Comparison of ENCODE assay signal across 8 cellular contexts in the genomic region with DNA sequence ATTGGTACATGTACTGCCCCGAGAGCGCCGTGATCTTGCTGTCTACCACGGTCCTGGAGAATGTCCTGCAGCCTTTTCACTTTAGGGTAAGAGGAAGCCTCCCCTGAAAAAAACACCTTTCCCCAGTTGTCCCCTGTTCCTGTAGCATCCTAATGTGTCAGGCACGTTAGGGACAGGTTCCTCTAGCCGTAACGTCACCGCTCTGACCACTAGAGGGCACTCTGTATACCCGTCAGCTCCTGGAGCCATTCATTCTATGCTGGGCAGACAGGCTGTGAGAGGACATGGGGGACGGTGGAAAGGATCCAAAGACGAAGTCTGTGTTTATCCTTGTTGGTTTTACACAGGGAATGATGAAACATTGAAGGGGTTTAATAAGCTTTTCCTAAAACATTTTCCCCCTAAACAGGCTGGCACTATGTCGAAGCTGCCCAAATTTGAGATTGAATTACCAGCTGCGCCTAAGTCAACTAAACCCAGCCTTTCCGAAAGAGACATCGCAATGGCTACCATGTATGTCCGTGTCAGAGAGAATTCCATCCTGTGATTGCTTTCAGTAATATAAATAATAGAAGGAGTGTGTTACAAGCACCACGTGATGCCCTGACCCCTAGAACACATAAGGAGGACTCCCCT. TPM values are rescaled to one million over a fixed set of nuclear protein-coding genes. Genes with fewer than 3 reads are reported as not detected.
DNase-seq lines count a peak whose midpoint lies in the region; ATAC-seq and TF ChIP-seq lines count a peak whose summit lies in the region.

No MANE protein-coding gene starts in this region.

- no peaks in the 10 kb centered on the region for H3K27me3 ChIP-seq in PC-9 (ENCODE audit: insufficient read depth, low read depth)

- BruUV-seq in PC-9 (replicated peaks; lab: Mats Ljungman, UMichigan) = no TSS peak

- H3K4me1 ChIP-seq in PC-9 (replicated peaks; ENCODE audit: insufficient read depth) = no peaks in the 10 kb centered on the region

- 0 out of 2 replicates have a peak, but pooled peaks cover 4% of the 10 kb centered on the region for H3K36me3 ChIP-seq in PC-9 (ENCODE audit: low read depth)

- H3K4me1 Mint-ChIP-seq in activated T-cell treated with anti-CD3 and anti-CD28 coated beads, Interleukin-2, amount 50 U/mL, for 4 hours (ENCODE audit: low read depth) = peaks cover 21% of the 10 kb centered on the region
- peaks cover 8% of the 10 kb centered on the region for H3K4me1 Mint-ChIP-seq in nephron progenitor cell
- H3K4me1 Mint-ChIP-seq in stimulated activated naive CD8-positive, alpha-beta T cell treated with anti-CD3 and anti-CD28 coated beads, Interleukin-15, amount 100 ng/mL, for 72 hours = peaks cover 25% of the 10 kb centered on the region

- no peak overlapping the region for H3K4me3 Mint-ChIP-seq in activated T-cell treated with anti-CD3 and anti-CD28 coated beads, Interleukin-2, amount 50 U/mL, for 4 hours
- H3K4me3 Mint-ChIP-seq in nephron progenitor cell = no peak overlapping the region
- H3K4me3 Mint-ChIP-seq in stimulated activated naive CD8-positive, alpha-beta T cell treated with anti-CD3 and anti-CD28 coated beads, Interleukin-15, amount 100 ng/mL, for 72 hours = no peak overlapping the region

- H3K79me2 ChIP-seq in PC-9 (ENCODE audit: low read depth) = no peaks in the 10 kb centered on the region

- no peaks in the 10 kb centered on the region for H3K9me2 ChIP-seq in PC-9 (ENCODE audit: insufficient read depth)

- peak overlapping the region; percentile 77 for H3K27ac Mint-ChIP-seq in nephron progenitor cell
- no peak overlapping the region for H3K27ac Mint-ChIP-seq in stimulated activated naive CD8-positive, alpha-beta T cell treated with anti-CD3 and anti-CD28 coated beads, Interleukin-15, amount 100 ng/mL, for 72 hours

- CTCF ChIA-PET in PC-9 (lab: Charles Lee) = interaction anchor here (0.5 kb wide), 1 partner anchor 403 kb away, joined by 4 read pairs; no protein-coding TSS in a partner anchor

- intact Hi-C loops in PC-9 (cut with micrococcal nuclease; ENCODE audit: unreplicated experiment) = loop anchor here (1.0 to 5.0 kb wide), 5 partner anchors 71 to 601 kb away; a partner anchor contains a TSS

- H3K27ac ChIP-seq in PC-9 = no peak overlapping the region

- no peaks in the 10 kb centered on the region; the same call in 1 of the 2 replicates for H3F3A ChIP-seq in PC-9 (ENCODE audit: insufficient read depth, low read depth)

- POLR2A ChIA-PET in PC-9 (lab: Charles Lee; ENCODE audit: unreplicated experiment) = interaction anchor here (0.7 kb wide), 1 partner anchor 483 kb away, joined by 8 read pairs; no protein-coding TSS in a partner anchor

- H3K9me3 Mint-ChIP-seq in activated T-cell treated with anti-CD3 and anti-CD28 coated beads, Interleukin-2, amount 50 U/mL, for 4 hours = no peaks in the 10 kb centered on the region
- H3K9me3 Mint-ChIP-seq in nephron progenitor cell = no peaks in the 10 kb centered on the region
- H3K9me3 Mint-ChIP-seq in stimulated activated naive CD8-positive, alpha-beta T cell treated with anti-CD3 and anti-CD28 coated beads, Interleukin-15, amount 100 ng/mL, for 72 hours = no peaks in the 10 kb centered on the region

- DNase-seq in D341Med (ENCODE audit: low spot score) (peak; percentile 89), PC-9 (peak; percentile 48 to 58), fibroblast of gingiva (ENCODE audit: low read depth) (peak; percentile 72), nephron progenitor cell (peak; percentile 77)
- peak; percentile 69 for DNase-seq in Jurkat, Clone E6-1 (ENCODE audit: low read depth, low spot score)
- peak; percentile 72 for DNase-seq in activated T-cell treated with anti-CD3 and anti-CD28 coated beads, Interleukin-2, amount 50 U/mL, for 4 hours
- peak; percentile 60 to 70 for DNase-seq in stimulated activated naive CD8-positive, alpha-beta T cell treated with anti-CD3 and anti-CD28 coated beads, Interleukin-15, amount 100 ng/mL, for 72 hours

- no peak overlapping the region for H3K4me2 ChIP-seq in PC-9

- TF ChIP-seq CTCF in PC-9 (conservative IDR thresholded peaks at IDR 0.05) (peak; percentile 80), nephron progenitor cell (IDR thresholded peaks at IDR 0.05) (peak; percentile 83)

- no peaks in the 10 kb centered on the region for H4K20me1 ChIP-seq in PC-9 (ENCODE audit: insufficient read depth)

- H3K9me3 ChIP-seq in PC-9 (ENCODE audit: insufficient read depth, low read depth) = no peaks in the 10 kb centered on the region

- H3K27me3 Mint-ChIP-seq in activated T-cell treated with anti-CD3 and anti-CD28 coated beads, Interleukin-2, amount 50 U/mL, for 4 hours (ENCODE audit: low read depth) = no peaks in the 10 kb centered on the region
- peaks cover 3% of the 10 kb centered on the region for H3K27me3 Mint-ChIP-seq in nephron progenitor cell (ENCODE audit: low read depth, poor library complexity)
- H3K27me3 Mint-ChIP-seq in stimulated activated naive CD8-positive, alpha-beta T cell treated with anti-CD3 and anti-CD28 coated beads, Interleukin-15, amount 100 ng/mL, for 72 hours = no peaks in the 10 kb centered on the region

- peak; percentile 92 for ATAC-seq in GM21447 (IDR thresholded peaks at IDR 0.05; ENCODE audit: unreplicated experiment)
- ATAC-seq in activated T-cell treated with anti-CD3 and anti-CD28 coated beads, Interleukin-2, amount 50 U/mL, for 4 hours = peak; percentile 98 to 99
- peak; percentile 97 for ATAC-seq in stimulated activated naive CD8-positive, alpha-beta T cell treated with anti-CD3 and anti-CD28 coated beads, Interleukin-15, amount 100 ng/mL, for 72 hours

- no peak overlapping the region for H2AFZ ChIP-seq in PC-9

- no peak overlapping the region for H3K4me3 ChIP-seq in Jurkat, Clone E6-1 (ENCODE audit: low read length)
- no peak overlapping the region for H3K4me3 ChIP-seq in PC-9

- H3K36me3 Mint-ChIP-seq in activated T-cell treated with anti-CD3 and anti-CD28 coated beads, Interleukin-2, amount 50 U/mL, for 4 hours (ENCODE audit: insufficient read depth) = peaks cover 37% of the 10 kb centered on the region
- peaks cover 62% of the 10 kb centered on the region for H3K36me3 Mint-ChIP-seq in nephron progenitor cell (ENCODE audit: low read depth)

RNA-seq across cellular contexts. Expression of a gene that starts 12.7 kb away (rescaled TPM):
- polyA plus RNA-seq in Jurkat, Clone E6-1 (2012; ENCODE audit: insufficient read depth, insufficient read length) = 48.9 TPM
- total RNA-seq in PC-9 (2021) = 14.5 and 19.6 TPM in 2 replicates
- total RNA-seq in activated T-cell treated with anti-CD3 and anti-CD28 coated beads, Interleukin-2, amount 50 U/mL, for 4 hours = 10 to 100 TPM; 36.3 to 47.6 (median 41.9) TPM
